Comparison of ENCODE assay signal across 21 cellular contexts in genomic region chr5:14913141-14913540, GRCh38.
"Had no signal": no experiment of that assay in that cellular context is flagged by ENCODE, and none has a peak within 500 bp of the region (broad histone marks: within the 10 kb centered on the region; RNA-seq: fewer than 3 reads in every experiment).

No MANE protein-coding gene starts in this region.

- DNase-seq: activated CD4-positive, alpha-beta T cell treated with anti-CD3 and anti-CD28 coated beads, Interleukin-2, amount 10 ng/mL, durations not matched to agents 7 days and 5 days; activated CD4-positive, CD25-positive, alpha-beta regulatory T cell; activated naive CD4-positive, alpha-beta T cell; activated naive CD8-positive, alpha-beta T cell treated with anti-CD3 and anti-CD28 coated beads, Interleukin-2, amount 10 ng/mL, durations not matched to agents 7 days and 5 days; aorta; colonic mucosa; effector CD8-positive, alpha-beta T cell; esophagus squamous epithelium; foreskin keratinocyte; glutamatergic neuron; hypothalamus; left ventricle myocardium superior; mesendoderm; nucleus accumbens; psoas muscle; right lobe of liver; spleen; stimulated activated naive CD8-positive, alpha-beta T cell treated with anti-CD3 and anti-CD28 coated beads, Interleukin-15, amount 100 ng/mL, for 72 hours; SW 1271; upper lobe of right lung had no signal

- H3K9me3 ChIP-seq: colonic mucosa, esophagus squamous epithelium, psoas muscle, right lobe of liver, spleen, upper lobe of right lung had no signal

- H3K4me3 ChIP-seq: colonic mucosa, esophagus squamous epithelium, psoas muscle, right lobe of liver, spleen, upper lobe of right lung had no signal

- H3K36me3 ChIP-seq: colonic mucosa, esophagus squamous epithelium, right lobe of liver, spleen, upper lobe of right lung had no signal

- H3K27me3 ChIP-seq: colonic mucosa, esophagus squamous epithelium, foreskin keratinocyte, right lobe of liver, spleen, upper lobe of right lung had no signal

- H3K27ac ChIP-seq: colonic mucosa, esophagus squamous epithelium, foreskin keratinocyte, psoas muscle, right lobe of liver, spleen, upper lobe of right lung had no signal

- ATAC-seq: foreskin keratinocyte; left ventricle myocardium superior; natural killer cell treated with Interleukin-12 subunit alpha and Interleukin-12 subunit beta and Interleukin-15 and Interleukin-18, amount 100 ng/mL, for 72 hours; psoas muscle; right lobe of liver; stimulated activated naive CD8-positive, alpha-beta T cell treated with anti-CD3 and anti-CD28 coated beads, Interleukin-15, amount 100 ng/mL, for 72 hours; upper lobe of right lung had no signal

- H3K4me1 ChIP-seq: colonic mucosa, esophagus squamous epithelium, psoas muscle, right lobe of liver, spleen, upper lobe of right lung had no signal
